19 cellular contexts compared by ENCODE assay signal in genomic region chr6:124999105-124999764, GRCh38. TPM values are rescaled to one million over a fixed set of nuclear protein-coding genes. Genes with fewer than 3 reads are reported as not detected.
DNase-seq lines count a peak whose midpoint lies in the region; ATAC-seq and TF ChIP-seq lines count a peak whose summit lies in the region.
"Had no signal": no experiment of that assay in that cellular context is flagged by ENCODE, and none has a peak within 500 bp of the region (broad histone marks: within the 10 kb centered on the region; RNA-seq: fewer than 3 reads in every experiment).

No MANE protein-coding gene starts in this region.

- H3K4me3 ChIP-seq in gastrocnemius medialis (no peak overlapping the region), brain microvascular endothelial cell (ENCODE audit: low read depth, low read length) (no peak overlapping the region)
- H3K4me3 ChIP-seq: ascending aorta, sigmoid colon, SJSA1 had no signal

- no peak for TF ChIP-seq CTCF in gastrocnemius medialis (IDR thresholded peaks at IDR 0.05 in 4 of 5, conservative IDR thresholded peaks at IDR 0.05 in 1 of 5)
- no peak for TF ChIP-seq CTCF in brain microvascular endothelial cell (IDR thresholded peaks at IDR 0.05; ENCODE audit: low read depth, low read length, missing control alignments)

- no peaks in the 10 kb centered on the region for H3K36me3 ChIP-seq in gastrocnemius medialis
- H3K36me3 ChIP-seq in brain microvascular endothelial cell (replicated peaks) = peaks cover 3% of the 10 kb centered on the region
- H3K36me3 ChIP-seq: ascending aorta, SJSA1 had no signal

- H3K4me1 ChIP-seq in gastrocnemius medialis = peaks cover 80 to 92% of the 10 kb centered on the region in 2 donors

- in situ Hi-C loops in gastrocnemius medialis (cut with MboI; ENCODE audit: low sequenced_read_pairs in 4 of 4) = loop anchor here in 1 of 4 donors (25.0 kb wide), 1 partner anchor 288 kb away; no protein-coding TSS in a partner anchor
- in situ Hi-C loops in brain microvascular endothelial cell (cut with HindIII; ENCODE audit: low pct_ligation_motif_present, low sequenced_read_pairs) = no loop called here

- H3K27ac ChIP-seq in gastrocnemius medialis (peak overlapping the region; percentile 56 to 81 (median 70)), brain microvascular endothelial cell (no peak overlapping the region)
- H3K27ac ChIP-seq: ascending aorta, foreskin keratinocyte, SJSA1 had no signal

- peak; percentile 84 to 85 for ATAC-seq in gastrocnemius medialis
- ATAC-seq: foreskin keratinocyte had no signal

- DNase-seq in HT1080 (ENCODE audit: low read depth) = peak; percentile 46
- peak; percentile 62 for DNase-seq in NCI-H69 (lab: John Stamatoyannopoulos, UW)
- DNase-seq in kidney tubule cell (ENCODE audit: low spot score) = peak; percentile 74
- DNase-seq in gastrocnemius medialis = peak; percentile 57 to 59
- no peak for DNase-seq in islet precursor cell
- no peak for DNase-seq in brain microvascular endothelial cell
- no peak for DNase-seq in hepatic stellate cell (ENCODE audit: low spot score)
- DNase-seq in ecto neural progenitor cell (ENCODE audit: low spot score) = no peak
- DNase-seq: activated gamma-delta T cell; CD4-positive, alpha-beta memory T cell; effector CD4-positive, alpha-beta T cell; foreskin keratinocyte; naive B cell; NCI-H146; sigmoid colon; stimulated activated naive CD4-positive, alpha-beta T cell treated with Interleukin-2 at 50 U/mL for 16 hours had no signal

- H3K27me3 ChIP-seq in gastrocnemius medialis = no peaks in the 10 kb centered on the region
- no peaks in the 10 kb centered on the region for H3K27me3 ChIP-seq in brain microvascular endothelial cell (replicated peaks)
- H3K27me3 ChIP-seq: ascending aorta, foreskin keratinocyte, sigmoid colon, SJSA1 had no signal

- no peaks in the 10 kb centered on the region for H3K9me3 ChIP-seq in gastrocnemius medialis
- H3K9me3 ChIP-seq: ascending aorta, sigmoid colon, SJSA1 had no signal

- intact Hi-C loops in gastrocnemius medialis (cut with DNase I; ENCODE audit: low total_unique reads) = loop anchor here (2.0 kb wide), 1 partner anchor 38 kb away; no protein-coding TSS in a partner anchor

- no peak for TF ChIP-seq POLR2A in gastrocnemius medialis (IDR thresholded peaks at IDR 0.05)

RNA-seq across cellular contexts. Expression of gene RNF217, which starts 37.0 kb away (rescaled TPM):
- 9.6 and 13.9 TPM in 2 replicates for total RNA-seq in HT1080 (2014; rRNA removed; shearing (Covaris generic))
- polyA plus RNA-seq in HT1080 (2015; cell fraction: cytosol; rRNA removed) = 6.1 and 6.6 TPM in 2 replicates
- polyA plus RNA-seq in HT1080 (2015; cell fraction: nucleus; rRNA removed) = 20.3 and 28.5 TPM in 2 replicates
- 10 to 100 TPM in 3 of 4 donors, 1 to 10 TPM in 1; 4.5 to 15.5 (median 12.4) TPM for total RNA-seq in gastrocnemius medialis
- polyA plus RNA-seq: IgD-negative memory B cell had no signal

Comparison
In these comparisons a context has a peak if more than half of its experiments do, and no peak if none do; other contexts are left out.
1. DNase-seq: peak in HT1080 (single experiment), NCI-H69 (single experiment), kidney tubule cell (single experiment) and gastrocnemius medialis (2 of 2); none in islet precursor cell (single experiment), brain microvascular endothelial cell (single experiment), hepatic stellate cell (single experiment) and ecto neural progenitor cell (single experiment).